In the genomic region with DNA sequence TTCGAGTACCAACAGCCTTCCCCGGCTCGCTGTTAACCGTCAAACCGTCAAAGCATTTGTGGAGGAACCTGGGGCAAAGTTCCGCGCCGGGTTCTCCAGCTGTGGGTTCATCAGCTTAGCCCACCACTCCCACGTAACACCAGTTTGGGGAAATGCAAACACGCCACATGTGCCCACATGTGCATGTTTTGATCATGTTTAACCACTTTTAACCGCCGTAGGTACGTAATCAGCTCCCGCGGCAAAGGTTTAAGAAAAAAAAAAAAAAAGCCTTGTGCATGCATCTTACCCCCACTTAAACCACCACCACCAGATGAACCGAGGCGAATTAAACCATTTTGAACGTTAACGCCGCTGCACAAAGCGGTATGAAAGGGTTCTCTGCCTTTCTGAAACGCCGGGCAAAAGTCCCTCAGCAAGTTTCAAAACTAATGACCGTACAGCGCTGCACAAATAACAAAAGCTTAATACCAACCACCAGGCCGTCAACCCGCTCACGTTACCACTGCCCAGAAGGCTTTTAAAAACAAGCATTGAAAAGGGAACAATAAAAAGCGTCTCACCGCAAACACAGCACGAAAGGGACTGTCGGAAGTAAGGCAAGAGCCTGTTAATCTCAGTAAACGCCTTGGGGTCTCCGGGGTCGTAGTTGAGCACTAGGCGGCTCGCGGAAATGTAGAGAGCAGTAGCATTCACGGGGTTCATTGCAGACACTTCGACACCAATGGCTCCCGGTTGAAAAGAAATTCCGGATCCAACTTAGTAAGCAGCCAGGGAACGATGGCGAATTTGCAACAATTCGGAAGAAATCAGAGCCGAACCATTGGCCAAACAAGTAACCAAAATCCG, we compare ENCODE assay signal across 1 cellular context.
TF ChIP-seq lines count a peak whose summit lies in the region.

No MANE protein-coding gene starts in this region.

TF ChIP-seq in GM23338, 12 proteins besides CTCF, POLR2A, EP300 and RAD21 (continued from another document):
- no peak for TF ChIP-seq ZNF462 (CRISPR knock-in tag; IDR thresholded peaks at IDR 0.05)
- no peak for TF ChIP-seq STAT1 (IDR thresholded peaks at IDR 0.05; ENCODE audit: unreplicated experiment)
- TF ChIP-seq CREB1 (CRISPR knock-in tag; IDR thresholded peaks at IDR 0.05; ENCODE audit: low read depth), result no peak
- no peak for TF ChIP-seq JUNB (IDR thresholded peaks at IDR 0.05; ENCODE audit: unreplicated experiment)
- TF ChIP-seq EZH2phosphoT487 (IDR thresholded peaks at IDR 0.05; ENCODE audit: unreplicated experiment), result no peak
- TF ChIP-seq REST (IDR thresholded peaks at IDR 0.05; ENCODE audit: unreplicated experiment), result no peak
